14 cellular contexts compared by ENCODE assay signal in the genomic region with DNA sequence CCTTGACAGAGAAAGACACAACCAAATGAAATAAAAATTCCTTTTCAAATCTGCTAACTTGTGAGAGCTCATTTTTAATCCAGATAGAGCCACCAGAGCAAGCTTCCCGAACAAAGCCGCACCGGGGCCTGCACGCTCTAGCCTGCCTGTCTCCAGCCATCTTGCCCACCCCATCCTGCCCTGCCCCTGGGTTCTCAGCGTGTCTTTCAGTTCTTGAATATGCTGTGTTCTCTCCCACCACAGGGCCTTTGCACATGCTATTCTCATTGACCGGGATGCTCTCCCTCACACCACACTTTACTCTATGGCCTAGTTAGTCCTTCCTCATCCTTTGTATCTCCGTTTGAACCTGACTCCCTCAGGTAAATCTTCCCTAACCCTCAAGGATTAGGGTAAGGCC. TPM values are rescaled to one million over a fixed set of nuclear protein-coding genes. Genes with fewer than 3 reads are reported as not detected.
"Had no signal": no experiment of that assay in that cellular context is flagged by ENCODE, and none has a peak within 500 bp of the region (broad histone marks: within the 10 kb centered on the region; RNA-seq: fewer than 3 reads in every experiment).

No MANE protein-coding gene starts in this region.

- H3K27me3 Mint-ChIP-seq: activated CD8-positive, alpha-beta T cell treated with anti-CD3 and anti-CD28 coated beads for 36 hours; central memory CD8-positive, alpha-beta T cell; dendritic cell treated with granulocyte-macrophage colony-stimulating factor and Interleukin-4, amounts not matched to agents 40 ng/mL and 50 ng/mL, for 4 days; naive thymus-derived CD8-positive, alpha-beta T cell; stimulated activated memory B cell treated with anti-CD40 and anti-IgM and Interleukin-4, amounts not matched to agents 10 μg/mL and 1 μg/mL and 100 μg/mL, for 72 hours had no signal

- H3K27me3 ChIP-seq: upper lobe of right lung had no signal

- H3K4me3 Mint-ChIP-seq: activated CD8-positive, alpha-beta T cell treated with anti-CD3 and anti-CD28 coated beads for 36 hours; central memory CD8-positive, alpha-beta T cell; dendritic cell treated with granulocyte-macrophage colony-stimulating factor and Interleukin-4, amounts not matched to agents 40 ng/mL and 50 ng/mL, for 4 days; naive thymus-derived CD8-positive, alpha-beta T cell; stimulated activated memory B cell treated with anti-CD40 and anti-IgM and Interleukin-4, amounts not matched to agents 10 μg/mL and 1 μg/mL and 100 μg/mL, for 72 hours had no signal

- H3K9me3 Mint-ChIP-seq: activated CD8-positive, alpha-beta T cell treated with anti-CD3 and anti-CD28 coated beads for 36 hours; central memory CD8-positive, alpha-beta T cell; dendritic cell treated with granulocyte-macrophage colony-stimulating factor and Interleukin-4, amounts not matched to agents 40 ng/mL and 50 ng/mL, for 4 days; naive thymus-derived CD8-positive, alpha-beta T cell; stimulated activated memory B cell treated with anti-CD40 and anti-IgM and Interleukin-4, amounts not matched to agents 10 μg/mL and 1 μg/mL and 100 μg/mL, for 72 hours had no signal

- ATAC-seq: activated CD8-positive, alpha-beta T cell treated with anti-CD3 and anti-CD28 coated beads for 36 hours; esophagus mucosa; left colon; naive thymus-derived CD8-positive, alpha-beta T cell; right cardiac atrium; stimulated activated memory B cell treated with anti-CD40 and anti-IgM and Interleukin-4, amounts not matched to agents 10 μg/mL and 1 μg/mL and 100 μg/mL, for 72 hours; upper lobe of right lung had no signal

- H3K9me3 ChIP-seq: upper lobe of right lung had no signal

- H3K4me2 ChIP-seq: smooth muscle cell had no signal

- DNase-seq: activated CD8-positive, alpha-beta T cell treated with anti-CD3 and anti-CD28 coated beads for 36 hours; activated naive CD4-positive, alpha-beta T cell treated with Interleukin-2 at 50 U/mL for 16 hours; left colon; naive thymus-derived CD8-positive, alpha-beta T cell; right cardiac atrium; T-helper 9 cell had no signal

- H3K27ac Mint-ChIP-seq: activated CD8-positive, alpha-beta T cell treated with anti-CD3 and anti-CD28 coated beads for 36 hours; dendritic cell treated with granulocyte-macrophage colony-stimulating factor and Interleukin-4, amounts not matched to agents 40 ng/mL and 50 ng/mL, for 4 days; stimulated activated memory B cell treated with anti-CD40 and anti-IgM and Interleukin-4, amounts not matched to agents 10 μg/mL and 1 μg/mL and 100 μg/mL, for 72 hours had no signal

- H3K4me3 ChIP-seq: lung, smooth muscle cell, upper lobe of right lung had no signal

RNA-seq across cellular contexts. Expression of a gene that starts 14.7 kb away (rescaled TPM):
- total RNA-seq: glomerular endothelial cell had no signal
